9 cellular contexts compared by ENCODE assay signal in genomic region chr2:232537079-232537478, GRCh38. TPM values are rescaled to one million over a fixed set of nuclear protein-coding genes. Genes with fewer than 3 reads are reported as not detected.
DNase-seq lines count a peak whose midpoint lies in the region; ATAC-seq, FAIRE-seq and TF ChIP-seq lines count a peak whose summit lies in the region.
"Had no signal": no experiment of that assay in that cellular context is flagged by ENCODE, and none has a peak within 500 bp of the region (broad histone marks: within the 10 kb centered on the region; RNA-seq: fewer than 3 reads in every experiment).

No MANE protein-coding gene starts in this region.

- H3K27ac ChIP-seq in GM12878 (ENCODE audit: control insufficient read depth, insufficient read depth) (no peak overlapping the region), liver (ENCODE audit: low read depth in 1 of 2, low read length in 2 of 2) (no peak overlapping the region)

- WGBS in GM12878 (ENCODE audit: insufficient coverage, insufficient replicate concordance, low lambda C conversion rate, missing lambda C conversion rate), result 19% methylated on average over 5 of the region's 5 CpGs
- 69% methylated on average over 5 of the region's 5 CpGs for WGBS in liver

- no peak overlapping the region for H3K4me2 ChIP-seq in GM12878 (ENCODE audit: control insufficient read depth, insufficient read depth)

- H3K4me1 Mint-ChIP-seq in immature natural killer cell, result no peaks in the 10 kb centered on the region

- ATAC-seq in GM12878, result peak; percentile 44; the same call in 2 of the 3 replicates
- no peak for ATAC-seq in left lobe of liver

- H3K36me3 Mint-ChIP-seq in immature natural killer cell, result no peaks in the 10 kb centered on the region

- H3K4me3 ChIP-seq in BE2C (ENCODE audit: low read depth, low read length), result no peak overlapping the region
- H3K4me3 ChIP-seq in GM12878, result no peak overlapping the region
- no peak overlapping the region for H3K4me3 ChIP-seq in liver (ENCODE audit: low read depth in 1 of 3, low read length in 3 of 3)

- no peaks in the 10 kb centered on the region for H3K79me2 ChIP-seq in GM12878 (ENCODE audit: control insufficient read depth, insufficient read depth, low read length)

- no peak overlapping the region for H3K4me3 Mint-ChIP-seq in immature natural killer cell

- H2AFZ ChIP-seq in GM12878 (ENCODE audit: control insufficient read depth, low read depth, low read length), result no peak overlapping the region

- H3K36me3 ChIP-seq in BE2C, result no peaks in the 10 kb centered on the region
- H3K36me3 ChIP-seq in GM12878 (ENCODE audit: control insufficient read depth in 2 of 2, insufficient read depth in 2 of 2, low read length in 1 of 2), result no peaks in the 10 kb centered on the region
- no peaks in the 10 kb centered on the region for H3K36me3 ChIP-seq in liver (ENCODE audit: control insufficient read depth in 4 of 4, insufficient read depth in 3 of 4, low read depth in 1 of 4, low read length in 3 of 4)

- RAD21 ChIA-PET in GM12878 (lab: Charles Lee; ENCODE audit: unreplicated experiment), result no interaction called here

- POLR2A ChIA-PET in GM12878 (lab: Charles Lee), result no interaction called here

- H3K9me3 Mint-ChIP-seq in immature natural killer cell, result peaks cover 0 to 1% (median 0%) of the 10 kb centered on the region in 6 donors

- H4K20me1 ChIP-seq in GM12878 (ENCODE audit: control insufficient read depth, insufficient read depth), result no peaks in the 10 kb centered on the region

- FAIRE-seq in GM12878 (lab: Jason Lieb, UNC), result no peak
- FAIRE-seq: endometrium had no signal

- H3K4me1 ChIP-seq in BE2C (peaks cover 7% of the 10 kb centered on the region; the same call in 1 of the 2 replicates), GM12878 (ENCODE audit: control insufficient read depth, insufficient read depth, low read length) (peaks cover 4% of the 10 kb centered on the region; the same call in 1 of the 2 replicates), liver (ENCODE audit: control insufficient read depth in 4 of 4, insufficient read depth in 4 of 4, low read length in 3 of 4) (no peaks in the 10 kb centered on the region)

- SMC1A ChIA-PET in GM12878 (lab: Charles Lee; ENCODE audit: uncharacterized antibody, unreplicated experiment), result no interaction called here

- no peaks in the 10 kb centered on the region for H3K9me3 ChIP-seq in BE2C
- peaks cover 6% of the 10 kb centered on the region; the same call in 2 of the 3 replicates for H3K9me3 ChIP-seq in GM12878 (replicated peaks; ENCODE audit: control insufficient read depth, insufficient read depth, low read length)
- peaks cover 0 to 3% (median under 1%) of the 10 kb centered on the region in 4 donors for H3K9me3 ChIP-seq in liver (ENCODE audit: control insufficient read depth in 4 of 4, low read length in 3 of 4)

- peak; percentile 50 for TF ChIP-seq CTCF in BE2C (IDR thresholded peaks at IDR 0.05; ENCODE audit: low read depth, low read length)
- TF ChIP-seq CTCF in GM13976 (IDR thresholded peaks at IDR 0.05; ENCODE audit: borderline replicate concordance, control extremely low read depth, extremely low read depth, insufficient read depth, missing control alignments), result no peak
- TF ChIP-seq CTCF in GM12878 (IDR thresholded peaks at IDR 0.05 in 2 of 3, conservative IDR thresholded peaks at IDR 0.05 in 1 of 3; ENCODE audit: control insufficient read depth in 2 of 3, extremely low read depth in 1 of 3, insufficient read depth in 1 of 3, low read depth in 3 of 3, low read length in 3 of 3), result peak; percentile 22 to 43 (median 38); a peak in 4 of 6 replicates
- TF ChIP-seq CTCF in liver (IDR thresholded peaks at IDR 0.05; ENCODE audit: low read depth, low read length, missing input control), result peak; percentile 25

- CTCF ChIA-PET in GM12878 (lab: Yijun Ruan, JAX), result interaction anchor here (0.5 to 1.1 kb wide), 3 partner anchors 9 to 509 kb away, joined by 3 to 4 read pairs (median 3); no protein-coding TSS in a partner anchor

- no peak for DNase-seq in BE2C
- DNase-seq in GM13976 (ENCODE audit: low spot score), result peak; percentile 58
- no peak for DNase-seq in GM12878 (ENCODE audit: low read depth, low spot score)
- DNase-seq in stimulated activated CD4-positive, alpha-beta T cell treated with anti-CD3 and anti-CD28 coated beads, Interleukin-2, amount 100 ng/mL, for 24 hours, result no peak
- no peak for DNase-seq in dedifferentiated amniotic fluid mesenchymal stem cell (ENCODE audit: extremely low spot score)
- DNase-seq in left lobe of liver (ENCODE audit: low spot score), result no peak
- DNase-seq in immature natural killer cell, result no peak

- H3K27me3 Mint-ChIP-seq in immature natural killer cell (ENCODE audit: low read depth in 3 of 3), result peaks cover 4 to 10% (median 4%) of the 10 kb centered on the region in 3 donors

- in situ Hi-C loops in GM13976 (cut with MboI; ENCODE audit: low sequenced_read_pairs, unreplicated experiment), result no loop called here
- in situ Hi-C loops in GM12878 (cut with MboI), result no loop called here

- intact Hi-C loops in GM12878 (cut with micrococcal nuclease; ENCODE audit: unreplicated experiment), result no loop called here

- BruUV-seq in GM12878 (replicated peaks; lab: Mats Ljungman, UMichigan), result no TSS peak

- no peak overlapping the region for H3K27ac Mint-ChIP-seq in immature natural killer cell

- no peaks in the 10 kb centered on the region for H3K27me3 ChIP-seq in BE2C
- no peaks in the 10 kb centered on the region for H3K27me3 ChIP-seq in GM12878 (replicated peaks in 1 of 2; ENCODE audit: control insufficient read depth in 2 of 2, insufficient read depth in 2 of 2, low read length in 1 of 2)
- no peaks in the 10 kb centered on the region for H3K27me3 ChIP-seq in liver (ENCODE audit: control insufficient read depth in 4 of 4, insufficient read depth in 4 of 4, low read length in 3 of 4)

- TF ChIP-seq POLR2A in GM12878 (IDR thresholded peaks at IDR 0.05; ENCODE audit: low read depth, low read length), result no peak

- TF ChIP-seq RAD21 in GM12878 (IDR thresholded peaks at IDR 0.05; ENCODE audit: insufficient read depth, low read depth, low read length) (no peak), liver (IDR thresholded peaks at IDR 0.05) (peak in 1 of 2 donors; percentile 56)

- H3K9ac ChIP-seq in GM12878 (ENCODE audit: control insufficient read depth, insufficient read depth, low read length) (no peak overlapping the region), liver (ENCODE audit: low read depth in 1 of 2, low read length in 2 of 2) (no peak overlapping the region)

- TF ChIP-seq EP300 in GM12878 (IDR thresholded peaks at IDR 0.05; ENCODE audit: borderline replicate concordance in 1 of 2, control insufficient read depth in 1 of 2, low read depth in 2 of 2, low read length in 2 of 2), result no peak

RNA-seq across cellular contexts. Expression of gene CHRNG, which starts 2.4 kb away (rescaled TPM):
- polyA plus RNA-seq in BE2C (2012; ENCODE audit: insufficient read depth, insufficient read length, low read depth), result 0.45 TPM
- total RNA-seq in GM12878 (2013; cell fraction: nucleolus; rRNA removed), result not detected in 2 replicates
- total RNA-seq in GM12878 (2014; rRNA removed) (0.05 TPM in 1 of 2 replicates, not detected in the other), GM12878 (2014; rRNA removed; fragmentation: Illumina TruSeq; extraction: Trizol) (not detected in 2 replicates), GM12878 (2021) (not detected in 2 replicates), liver (not detected), left lobe of liver (not detected)
- polyA plus RNA-seq in GM12878 (2011; ENCODE audit: low read depth), result not detected
- polyA plus RNA-seq in GM12878 (2011; rRNA removed) (not detected in 2 replicates), GM12878 (2014; fragmentation: Illumina TruSeq; extraction: Trizol) (not detected in 2 replicates), GM12878 (2014; fragmentation: Nextera tagmentation; extraction: Ambion mirVana) (not detected), GM12878 (2014; rRNA removed) (not detected in 2 replicates), GM12878 (2016; fragmentation: Nextera tagmentation; extraction: Ambion mirVana) (under 1 TPM in 1 of 2 experiments, not detected in 1; 0.17 TPM), liver (not detected), immature natural killer cell (not detected)
- not detected in 2 replicates for polyA plus RNA-seq in GM12878 (2011; cell fraction: cytosol; rRNA removed)
- polyA plus RNA-seq in GM12878 (2011; cell fraction: nucleus; rRNA removed), result not detected in 2 replicates
- polyA plus RNA-seq in GM12878 (2012), result 0.08 and 0.11 TPM in 2 replicates
- polyA minus RNA-seq in GM12878 (2011; rRNA and poly(A)+ RNA removed), result not detected in 2 replicates
- polyA minus RNA-seq in GM12878 (2011; cell fraction: cytosol; rRNA and poly(A)+ RNA removed), result not detected in 2 replicates
- not detected in 2 replicates for polyA minus RNA-seq in GM12878 (2011; cell fraction: nucleus; rRNA and poly(A)+ RNA removed)

RNA-seq across cellular contexts. Expression of gene CHRND, which starts 11.1 kb away (rescaled TPM):
- polyA plus RNA-seq in BE2C (2012; ENCODE audit: insufficient read depth, insufficient read length, low read depth), result not detected
- not detected in 2 replicates for total RNA-seq in GM12878 (2013; cell fraction: nucleolus; rRNA removed)
- total RNA-seq in GM12878 (2014; rRNA removed) (not detected in 2 replicates), GM12878 (2014; rRNA removed; fragmentation: Illumina TruSeq; extraction: Trizol) (not detected in 2 replicates), GM12878 (2021) (not detected in 2 replicates), liver (not detected), left lobe of liver (not detected)
- not detected for polyA plus RNA-seq in GM12878 (2011; ENCODE audit: low read depth)
- polyA plus RNA-seq in GM12878 (2011; rRNA removed) (not detected in 2 replicates), GM12878 (2014; fragmentation: Illumina TruSeq; extraction: Trizol) (not detected in 2 replicates), GM12878 (2014; fragmentation: Nextera tagmentation; extraction: Ambion mirVana) (not detected), GM12878 (2014; rRNA removed) (not detected in 2 replicates), GM12878 (2016; fragmentation: Nextera tagmentation; extraction: Ambion mirVana) (not detected), liver (not detected), immature natural killer cell (not detected)
- polyA plus RNA-seq in GM12878 (2011; cell fraction: cytosol; rRNA removed), result not detected in 2 replicates
- polyA plus RNA-seq in GM12878 (2011; cell fraction: nucleus; rRNA removed), result not detected in 2 replicates
- polyA plus RNA-seq in GM12878 (2012), result not detected in 2 replicates
- not detected in 2 replicates for polyA minus RNA-seq in GM12878 (2011; rRNA and poly(A)+ RNA removed)
- polyA minus RNA-seq in GM12878 (2011; cell fraction: cytosol; rRNA and poly(A)+ RNA removed), result not detected in 2 replicates
- polyA minus RNA-seq in GM12878 (2011; cell fraction: nucleus; rRNA and poly(A)+ RNA removed), result not detected in 2 replicates

RNA-seq across cellular contexts. Expression of gene TIGD1, which starts 13.3 kb away (rescaled TPM):
- polyA plus RNA-seq in BE2C (2012; ENCODE audit: insufficient read depth, insufficient read length, low read depth), result 6.9 TPM
- 55.5 and 58.6 TPM in 2 replicates for total RNA-seq in GM12878 (2013; cell fraction: nucleolus; rRNA removed)
- total RNA-seq in GM12878 (2014; rRNA removed) (5.9 and 7.4 TPM in 2 replicates), GM12878 (2014; rRNA removed; fragmentation: Illumina TruSeq; extraction: Trizol) (5.6 and 6.0 TPM in 2 replicates), GM12878 (2021) (4.6 and 5.3 TPM in 2 replicates), liver (1 to 10 TPM; 1.8 to 3.0 TPM), left lobe of liver (1.3 TPM)
- polyA plus RNA-seq in GM12878 (2011; ENCODE audit: low read depth), result 1.7 TPM
- polyA plus RNA-seq in GM12878 (2011; rRNA removed) (4.2 and 5.7 TPM in 2 replicates), GM12878 (2014; fragmentation: Illumina TruSeq; extraction: Trizol) (5.2 and 6.6 TPM in 2 replicates), GM12878 (2014; fragmentation: Nextera tagmentation; extraction: Ambion mirVana) (1 to 10 TPM; 1.4 to 2.0 TPM), GM12878 (2014; rRNA removed) (5.6 and 5.9 TPM in 2 replicates), GM12878 (2016; fragmentation: Nextera tagmentation; extraction: Ambion mirVana) (1 to 10 TPM; 6.6 to 8.4 TPM), liver (1 to 10 TPM in 1 of 2 donors, under 1 TPM in 1; 0.50 to 1.6 TPM), immature natural killer cell (1 to 10 TPM; 1.3 to 6.2 (median 2.7) TPM)
- polyA plus RNA-seq in GM12878 (2011; cell fraction: cytosol; rRNA removed), result 1.9 TPM in 2 replicates
- 17.3 and 17.9 TPM in 2 replicates for polyA plus RNA-seq in GM12878 (2011; cell fraction: nucleus; rRNA removed)
- 1.6 and 2.5 TPM in 2 replicates for polyA plus RNA-seq in GM12878 (2012)
- polyA minus RNA-seq in GM12878 (2011; rRNA and poly(A)+ RNA removed), result 7.4 and 8.3 TPM in 2 replicates
- polyA minus RNA-seq in GM12878 (2011; cell fraction: cytosol; rRNA and poly(A)+ RNA removed), result 0.80 and 1.6 TPM in 2 replicates
- polyA minus RNA-seq in GM12878 (2011; cell fraction: nucleus; rRNA and poly(A)+ RNA removed), result 19.8 and 23.3 TPM in 2 replicates

RNA-seq across cellular contexts. Expression of gene EIF4E2, which starts 13.4 kb away (rescaled TPM):
- 212 TPM for polyA plus RNA-seq in BE2C (2012; ENCODE audit: insufficient read depth, insufficient read length, low read depth)
- 55.8 and 68.4 TPM in 2 replicates for total RNA-seq in GM12878 (2013; cell fraction: nucleolus; rRNA removed)
- total RNA-seq in GM12878 (2014; rRNA removed) (72.5 and 83.5 TPM in 2 replicates), GM12878 (2014; rRNA removed; fragmentation: Illumina TruSeq; extraction: Trizol) (103 and 130 TPM in 2 replicates), GM12878 (2021) (73.2 and 73.3 TPM in 2 replicates), liver (10 to 100 TPM; 30.0 to 46.9 TPM), left lobe of liver (37.4 TPM)
- polyA plus RNA-seq in GM12878 (2011; ENCODE audit: low read depth), result 60.1 TPM
- polyA plus RNA-seq in GM12878 (2011; rRNA removed) (49.2 and 56.1 TPM in 2 replicates), GM12878 (2014; fragmentation: Illumina TruSeq; extraction: Trizol) (116 and 121 TPM in 2 replicates), GM12878 (2014; fragmentation: Nextera tagmentation; extraction: Ambion mirVana) (100 to 1,000 TPM; 100 to 158 TPM), GM12878 (2014; rRNA removed) (71.1 and 78.0 TPM in 2 replicates), GM12878 (2016; fragmentation: Nextera tagmentation; extraction: Ambion mirVana) (100 to 1,000 TPM; 119 to 135 TPM), liver (10 to 100 TPM; 44.6 to 46.3 TPM), immature natural killer cell (10 to 100 TPM; 60.5 to 82.0 (median 80.3) TPM)
- 45.9 and 47.3 TPM in 2 replicates for polyA plus RNA-seq in GM12878 (2011; cell fraction: cytosol; rRNA removed)
- polyA plus RNA-seq in GM12878 (2011; cell fraction: nucleus; rRNA removed), result 47.7 and 53.0 TPM in 2 replicates
- 59.8 and 84.3 TPM in 2 replicates for polyA plus RNA-seq in GM12878 (2012)
- polyA minus RNA-seq in GM12878 (2011; rRNA and poly(A)+ RNA removed), result 27.3 TPM in 2 replicates
- 11.5 and 16.1 TPM in 2 replicates for polyA minus RNA-seq in GM12878 (2011; cell fraction: cytosol; rRNA and poly(A)+ RNA removed)
- 20.7 and 33.9 TPM in 2 replicates for polyA minus RNA-seq in GM12878 (2011; cell fraction: nucleus; rRNA and poly(A)+ RNA removed)

RNA-seq across cellular contexts. Expression of gene PRSS56, which starts 16.9 kb away (rescaled TPM):
- polyA plus RNA-seq in BE2C (2012; ENCODE audit: insufficient read depth, insufficient read length, low read depth), result not detected
- not detected in 2 replicates for total RNA-seq in GM12878 (2013; cell fraction: nucleolus; rRNA removed)
- not detected in 2 replicates for total RNA-seq in GM12878 (2014; rRNA removed)
- not detected in 2 replicates for total RNA-seq in GM12878 (2014; rRNA removed; fragmentation: Illumina TruSeq; extraction: Trizol)
- not detected in 2 replicates for total RNA-seq in GM12878 (2021)
- not detected for polyA plus RNA-seq in GM12878 (2011; ENCODE audit: low read depth)
- not detected in 2 replicates for polyA plus RNA-seq in GM12878 (2011; rRNA removed)
- not detected in 2 replicates for polyA plus RNA-seq in GM12878 (2011; cell fraction: cytosol; rRNA removed)
- polyA plus RNA-seq in GM12878 (2011; cell fraction: nucleus; rRNA removed), result not detected in 2 replicates
- not detected in 2 replicates for polyA plus RNA-seq in GM12878 (2012)
- not detected in 2 replicates for polyA plus RNA-seq in GM12878 (2014; fragmentation: Illumina TruSeq; extraction: Trizol)
- not detected for polyA plus RNA-seq in GM12878 (2014; fragmentation: Nextera tagmentation; extraction: Ambion mirVana)
- polyA plus RNA-seq in GM12878 (2014; rRNA removed), result not detected in 2 replicates
- polyA plus RNA-seq in GM12878 (2016; fragmentation: Nextera tagmentation; extraction: Ambion mirVana), result not detected
- polyA minus RNA-seq in GM12878 (2011; rRNA and poly(A)+ RNA removed), result not detected in 2 replicates
- polyA minus RNA-seq in GM12878 (2011; cell fraction: cytosol; rRNA and poly(A)+ RNA removed), result not detected in 2 replicates
- not detected in 2 replicates for polyA minus RNA-seq in GM12878 (2011; cell fraction: nucleus; rRNA and poly(A)+ RNA removed)
- total RNA-seq in liver, result not detected
- under 1 TPM in 1 of 2 donors, not detected in 1; 0.02 TPM for polyA plus RNA-seq in liver
- total RNA-seq in left lobe of liver, result not detected
- polyA plus RNA-seq in immature natural killer cell, result not detected
